In genomic region chr13:57633141-57633949, GRCh38 we compare ENCODE assay signal across 8 cellular contexts. TPM values are rescaled to one million over a fixed set of nuclear protein-coding genes. Genes with fewer than 3 reads are reported as not detected.
A peak's percentile ranks its signal among the peaks of the same experiment; 100 is the strongest.
DNase-seq lines count a peak whose midpoint lies in the region; ATAC-seq and TF ChIP-seq lines count a peak whose summit lies in the region.

No MANE protein-coding gene starts in this region.

- no peak overlapping the region for H3K27ac Mint-ChIP-seq in CD14-positive monocyte
- no peak overlapping the region for H3K27ac Mint-ChIP-seq in activated T-helper 17 cell treated with anti-CD3 and anti-CD28 coated beads, Interleukin-2, amount 50 U/mL, for 72 hours
- no peak overlapping the region for H3K27ac Mint-ChIP-seq in osteocyte (ENCODE audit: unreplicated experiment)

- DNase-seq in CD14-positive monocyte (ENCODE audit: low spot score) = peak; percentile 36
- DNase-seq in left cardiac atrium = peak; percentile 82
- no peak for DNase-seq in osteocyte (ENCODE audit: extremely low spot score, unreplicated experiment)
- no peak for DNase-seq in SHP77 (lab: John Stamatoyannopoulos, UW)
- DNase-seq in T-helper 9 cell = no peak

- H3K4me3 Mint-ChIP-seq in CD14-positive monocyte (peak overlapping the region in 1 of 2 donors; percentile 91), osteocyte (ENCODE audit: unreplicated experiment) (peak overlapping the region; percentile 93)
- H3K4me3 Mint-ChIP-seq in activated T-helper 17 cell treated with anti-CD3 and anti-CD28 coated beads, Interleukin-2, amount 50 U/mL, for 72 hours = peak overlapping the region; percentile 70

- intact Hi-C loops in CD14-positive monocyte (cut with micrococcal nuclease) (no loop called here), left cardiac atrium (cut with DNase I) (no loop called here)

- no peak for ATAC-seq in activated T-helper 17 cell treated with anti-CD3 and anti-CD28 coated beads, Interleukin-2, amount 50 U/mL, for 72 hours (replicated peaks)
- ATAC-seq in left cardiac atrium = peak; percentile 51 to 67
- no peak for ATAC-seq in GM21529 (IDR thresholded peaks at IDR 0.05; ENCODE audit: unreplicated experiment)
- no peak for ATAC-seq in HG03025 (IDR thresholded peaks at IDR 0.05; ENCODE audit: low FRiP score, unreplicated experiment)

- H3K4me1 Mint-ChIP-seq in CD14-positive monocyte (peaks cover 30% of the 10 kb centered on the region), osteocyte (ENCODE audit: unreplicated experiment) (peaks cover 39% of the 10 kb centered on the region)
- H3K4me1 Mint-ChIP-seq in activated T-helper 17 cell treated with anti-CD3 and anti-CD28 coated beads, Interleukin-2, amount 50 U/mL, for 72 hours = peaks cover 24% of the 10 kb centered on the region

- H3K36me3 Mint-ChIP-seq in CD14-positive monocyte (peaks cover 10 to 17% of the 10 kb centered on the region in 2 donors), osteocyte (ENCODE audit: unreplicated experiment) (no peaks in the 10 kb centered on the region)
- H3K36me3 Mint-ChIP-seq in activated T-helper 17 cell treated with anti-CD3 and anti-CD28 coated beads, Interleukin-2, amount 50 U/mL, for 72 hours (ENCODE audit: low read depth) = no peaks in the 10 kb centered on the region

- no peak for TF ChIP-seq CTCF in CD14-positive monocyte (IDR thresholded peaks at IDR 0.05)
- peak; percentile 21 for TF ChIP-seq CTCF in osteocyte (IDR thresholded peaks at IDR 0.05)

- H3K27me3 Mint-ChIP-seq in CD14-positive monocyte (ENCODE audit: low read depth in 3 of 3) (peaks cover 69 to 74% (median 71%) of the 10 kb centered on the region in 3 donors), osteocyte (ENCODE audit: unreplicated experiment) (peaks cover 60% of the 10 kb centered on the region)
- H3K27me3 Mint-ChIP-seq in activated T-helper 17 cell treated with anti-CD3 and anti-CD28 coated beads, Interleukin-2, amount 50 U/mL, for 72 hours = peaks cover 49% of the 10 kb centered on the region

- H3K9me3 Mint-ChIP-seq in CD14-positive monocyte (peaks cover 8 to 50% (median 36%) of the 10 kb centered on the region in 7 donors), osteocyte (ENCODE audit: unreplicated experiment) (no peaks in the 10 kb centered on the region)
- peaks cover 4% of the 10 kb centered on the region for H3K9me3 Mint-ChIP-seq in activated T-helper 17 cell treated with anti-CD3 and anti-CD28 coated beads, Interleukin-2, amount 50 U/mL, for 72 hours

RNA-seq across cellular contexts. Expression of gene PCDH17, which starts 1.8 kb away (rescaled TPM):
- not detected for polyA plus RNA-seq in CD14-positive monocyte
- not detected for total RNA-seq in activated T-helper 17 cell treated with anti-CD3 and anti-CD28 coated beads, Interleukin-2, amount 50 U/mL, for 72 hours
- 1 to 10 TPM; 2.7 to 3.1 TPM for total RNA-seq in left cardiac atrium
- total RNA-seq in osteocyte = 0.57 and 0.62 TPM in 2 replicates

Comparison
In these comparisons a context has a peak if more than half of its experiments do, and no peak if none do; other contexts are left out.
1. DNase-seq: peak in CD14-positive monocyte (single experiment) and left cardiac atrium (single experiment); none in osteocyte (single experiment), SHP77 (0 of 2) and T-helper 9 cell (single experiment).
2. ATAC-seq: peak in left cardiac atrium (2 of 2); none in activated T-helper 17 cell treated with anti-CD3 and anti-CD28 coated beads, Interleukin-2, amount 50 U/mL, for 72 hours (single experiment), GM21529 (single experiment) and HG03025 (single experiment).